21 cellular contexts compared by ENCODE assay signal in genomic region chr1:36612881-36613280, GRCh38.
DNase-seq lines count a peak whose midpoint lies in the region; ATAC-seq and TF ChIP-seq lines count a peak whose summit lies in the region.
"Had no signal": no experiment of that assay in that cellular context is flagged by ENCODE, and none has a peak within 500 bp of the region (broad histone marks: within the 10 kb centered on the region; RNA-seq: fewer than 3 reads in every experiment).

No MANE protein-coding gene starts in this region.

- no peaks in the 10 kb centered on the region for H3K9me2 ChIP-seq in Karpas-422 (replicated peaks; ENCODE audit: insufficient read depth, low read length)

- H3K4me2 ChIP-seq in Karpas-422 (ENCODE audit: low read depth, low read length, poor library complexity, severe bottlenecking) = no peak overlapping the region

- H3K9me3 ChIP-seq in Karpas-422 (ENCODE audit: low read length) = no peaks in the 10 kb centered on the region
- no peaks in the 10 kb centered on the region for H3K9me3 ChIP-seq in WERI-Rb-1 (ENCODE audit: severe bottlenecking)
- H3K9me3 ChIP-seq: Peyer's patch had no signal

- no peaks in the 10 kb centered on the region for H3K79me2 ChIP-seq in Karpas-422 (ENCODE audit: low read length)

- H4K20me1 ChIP-seq in Karpas-422 (ENCODE audit: insufficient read depth, low read depth, low read length) = no peaks in the 10 kb centered on the region

- TF ChIP-seq CTCF in WERI-Rb-1 (IDR thresholded peaks at IDR 0.05; ENCODE audit: low read depth, low read length) = peak; percentile 79
- peak; percentile 25 for TF ChIP-seq CTCF in neural crest cell (conservative IDR thresholded peaks at IDR 0.05)

- H2AFZ ChIP-seq in Karpas-422 (ENCODE audit: low read length) = no peak overlapping the region

- H3K9me3 Mint-ChIP-seq in neural crest cell = no peaks in the 10 kb centered on the region
- H3K9me3 Mint-ChIP-seq: naive thymus-derived CD4-positive, alpha-beta T cell; stimulated activated naive CD8-positive, alpha-beta T cell treated with anti-CD3 and anti-CD28 coated beads, Interleukin-15, Interleukin-2, amounts not matched to agents 100 ng/mL and 50 ng/mL, for 24 hours had no signal

- H3K9ac ChIP-seq in Karpas-422 (ENCODE audit: low read length) = peak overlapping the region; percentile 34; the same call in 1 of the 2 replicates

- H3K4me3 Mint-ChIP-seq in neural crest cell = no peak overlapping the region
- H3K4me3 Mint-ChIP-seq: activated CD4-positive, alpha-beta T cell treated with anti-CD3 and anti-CD28 coated beads for 36 hours; activated naive CD8-positive, alpha-beta T cell; B cell; naive thymus-derived CD4-positive, alpha-beta T cell; stimulated activated naive CD8-positive, alpha-beta T cell treated with anti-CD3 and anti-CD28 coated beads, Interleukin-15, Interleukin-2, amounts not matched to agents 100 ng/mL and 50 ng/mL, for 24 hours had no signal

- H3K4me1 Mint-ChIP-seq in neural crest cell = no peaks in the 10 kb centered on the region
- H3K4me1 Mint-ChIP-seq: activated CD4-positive, alpha-beta T cell treated with anti-CD3 and anti-CD28 coated beads for 36 hours; B cell; naive thymus-derived CD4-positive, alpha-beta T cell had no signal

- H3K4me3 ChIP-seq in Karpas-422 (ENCODE audit: low read length) (no peak overlapping the region), WERI-Rb-1 (ENCODE audit: low read depth, low read length) (no peak overlapping the region)
- H3K4me3 ChIP-seq: coronary artery, Peyer's patch had no signal

- H3K4me1 ChIP-seq in Karpas-422 (ENCODE audit: low read length) = peaks cover 17% of the 10 kb centered on the region
- H3K4me1 ChIP-seq: Peyer's patch had no signal

- H3K27ac Mint-ChIP-seq in neural crest cell (ENCODE audit: unreplicated experiment) = no peak overlapping the region
- H3K27ac Mint-ChIP-seq: activated CD4-positive, alpha-beta T cell treated with anti-CD3 and anti-CD28 coated beads for 36 hours; activated naive CD8-positive, alpha-beta T cell; B cell; naive thymus-derived CD4-positive, alpha-beta T cell; stimulated activated naive CD8-positive, alpha-beta T cell treated with anti-CD3 and anti-CD28 coated beads, Interleukin-15, Interleukin-2, amounts not matched to agents 100 ng/mL and 50 ng/mL, for 24 hours had no signal

- no peak for ATAC-seq in HG03460 (IDR thresholded peaks at IDR 0.05; ENCODE audit: unreplicated experiment)
- ATAC-seq: activated CD4-positive, alpha-beta T cell treated with anti-CD3 and anti-CD28 coated beads for 36 hours; naive thymus-derived CD4-positive, alpha-beta T cell had no signal

- DNase-seq in DMS 273 (lab: John Stamatoyannopoulos, UW; ENCODE audit: unreplicated experiment) (peak; percentile 33), DMS 273 treated with DMSO at 0.1 percent for 48 hours (lab: John Stamatoyannopoulos, UW) (no peak), Karpas-422 (peak; percentile 56), WERI-Rb-1 (peak; percentile 63), neural crest cell (ENCODE audit: low read depth, low spot score) (no peak), NCI-H2081 treated with DMSO at 0.1 percent for 48 hours (lab: John Stamatoyannopoulos, UW) (no peak)
- no peak for DNase-seq in activated T-cell treated with anti-CD3 and anti-CD28 coated beads, Interleukin-2, amount 50 U/mL, for 48 hours
- DNase-seq: activated CD4-positive, alpha-beta T cell treated with anti-CD3 and anti-CD28 coated beads for 36 hours; hippocampal formation; MV-4-11; naive thymus-derived CD4-positive, alpha-beta T cell; NCI-H2107; NCI-H524 treated with DMSO at 0.1 percent for 48 hours; Peyer's patch had no signal

- H3K36me3 ChIP-seq in Karpas-422 (ENCODE audit: insufficient read depth, low read length) (no peaks in the 10 kb centered on the region), WERI-Rb-1 (no peaks in the 10 kb centered on the region)
- H3K36me3 ChIP-seq: Peyer's patch had no signal

- H3K27ac ChIP-seq in Karpas-422 (ENCODE audit: low read length) (0 out of 2 replicates have a peak overlapping the region, but pooled peaks have one; percentile 3), WERI-Rb-1 (no peak overlapping the region)
- H3K27ac ChIP-seq: 22Rv1, coronary artery, HL-60, Peyer's patch had no signal

- H3K27me3 ChIP-seq in Karpas-422 (ENCODE audit: low read length) = no peaks in the 10 kb centered on the region
- no peaks in the 10 kb centered on the region for H3K27me3 ChIP-seq in WERI-Rb-1 (ENCODE audit: insufficient read depth, low read depth, severe bottlenecking)
- H3K27me3 ChIP-seq: Peyer's patch had no signal

- H3K27me3 Mint-ChIP-seq in neural crest cell (ENCODE audit: low read depth) = peaks cover 6% of the 10 kb centered on the region
- H3K27me3 Mint-ChIP-seq: activated CD4-positive, alpha-beta T cell treated with anti-CD3 and anti-CD28 coated beads for 36 hours had no signal

- H3K36me3 Mint-ChIP-seq in neural crest cell (ENCODE audit: low read depth) = no peaks in the 10 kb centered on the region
- H3K36me3 Mint-ChIP-seq: activated naive CD8-positive, alpha-beta T cell; naive thymus-derived CD4-positive, alpha-beta T cell had no signal

Comparison
In these comparisons a context has a peak if more than half of its experiments do, and no peak if none do; other contexts are left out.
1. DNase-seq: peak in DMS 273 (single experiment), Karpas-422 (single experiment) and WERI-Rb-1 (single experiment); none in DMS 273 treated with DMSO at 0.1 percent for 48 hours (single experiment), neural crest cell (single experiment), NCI-H2081 treated with DMSO at 0.1 percent for 48 hours (single experiment) and activated T-cell treated with anti-CD3 and anti-CD28 coated beads, Interleukin-2, amount 50 U/mL, for 48 hours (0 of 2).